In genomic region chr5:135388860-135389435, GRCh38 we compare ENCODE assay signal across 22 cellular contexts. TPM values are rescaled to one million over a fixed set of nuclear protein-coding genes. Genes with fewer than 3 reads are reported as not detected.
"Had no signal": no experiment of that assay in that cellular context is flagged by ENCODE, and none has a peak within 500 bp of the region (broad histone marks: within the 10 kb centered on the region; RNA-seq: fewer than 3 reads in every experiment).

No MANE protein-coding gene starts in this region.

- DNase-seq: activated CD4-positive, alpha-beta T cell treated with anti-CD3 and anti-CD28 coated beads, Interleukin-2, amount 10 ng/mL, durations not matched to agents 7 days and 5 days; activated CD8-positive, alpha-beta memory T cell treated with anti-CD3 and anti-CD28 coated beads for 24 hours; activated CD8-positive, alpha-beta memory T cell treated with anti-CD3 and anti-CD28 coated beads, Interleukin-2, amount 50 U/mL, for 48 hours; activated gamma-delta T cell treated with Interleukin-2 at 50 U/mL for 16 hours; activated naive CD8-positive, alpha-beta T cell treated with anti-CD3 and anti-CD28 coated beads, Interleukin-2, amount 10 ng/mL, durations not matched to agents 7 days and 5 days; amygdala; body of pancreas; central memory CD4-positive, alpha-beta T cell; colonic mucosa; gastrocnemius medialis; heart left ventricle; kidney glomerular epithelial cell; left ventricle myocardium superior; nephron progenitor cell; occipital lobe had no signal

- H3K27ac Mint-ChIP-seq: activated CD4-positive, alpha-beta T cell treated with anti-CD3 and anti-CD28 coated beads, Interleukin-2, amount 10 ng/mL, durations not matched to agents 7 days and 5 days; progenitor cell of endocrine pancreas; stimulated activated naive CD8-positive, alpha-beta T cell treated with anti-CD3 and anti-CD28 coated beads, Interleukin-15, Interleukin-2, amounts not matched to agents 100 ng/mL and 50 ng/mL, for 24 hours had no signal

- H3K27me3 Mint-ChIP-seq: activated CD4-positive, alpha-beta T cell treated with anti-CD3 and anti-CD28 coated beads, Interleukin-2, amount 10 ng/mL, durations not matched to agents 7 days and 5 days; activated naive CD8-positive, alpha-beta T cell treated with anti-CD3 and anti-CD28 coated beads, Interleukin-2, amount 10 ng/mL, durations not matched to agents 7 days and 5 days; progenitor cell of endocrine pancreas; stimulated activated naive CD8-positive, alpha-beta T cell treated with anti-CD3 and anti-CD28 coated beads, Interleukin-15, Interleukin-2, amounts not matched to agents 100 ng/mL and 50 ng/mL, for 24 hours had no signal

- H3K27ac ChIP-seq: body of pancreas, colonic mucosa, gastrocnemius medialis, vagina had no signal

- ATAC-seq: activated CD4-positive, CD25-positive, alpha-beta regulatory T cell treated with anti-CD3 and anti-CD28 coated beads, Interleukin-2, amount 50 U/mL, for 24 hours; body of pancreas; gastrocnemius medialis; heart left ventricle; left ventricle myocardium superior had no signal

- H3K9me3 Mint-ChIP-seq: activated CD4-positive, alpha-beta T cell treated with anti-CD3 and anti-CD28 coated beads, Interleukin-2, amount 10 ng/mL, durations not matched to agents 7 days and 5 days; activated naive CD8-positive, alpha-beta T cell treated with anti-CD3 and anti-CD28 coated beads, Interleukin-2, amount 10 ng/mL, durations not matched to agents 7 days and 5 days; nephron progenitor cell; stimulated activated naive CD8-positive, alpha-beta T cell treated with anti-CD3 and anti-CD28 coated beads, Interleukin-15, Interleukin-2, amounts not matched to agents 100 ng/mL and 50 ng/mL, for 24 hours had no signal

- H3K4me1 ChIP-seq: body of pancreas had no signal

- H3K27me3 ChIP-seq: body of pancreas, colonic mucosa, gastrocnemius medialis, heart left ventricle, tibial nerve, vagina had no signal

- H3K4me3 Mint-ChIP-seq: activated CD4-positive, alpha-beta T cell treated with anti-CD3 and anti-CD28 coated beads, Interleukin-2, amount 10 ng/mL, durations not matched to agents 7 days and 5 days; activated naive CD8-positive, alpha-beta T cell treated with anti-CD3 and anti-CD28 coated beads, Interleukin-2, amount 10 ng/mL, durations not matched to agents 7 days and 5 days; nephron progenitor cell; stimulated activated naive CD8-positive, alpha-beta T cell treated with anti-CD3 and anti-CD28 coated beads, Interleukin-15, Interleukin-2, amounts not matched to agents 100 ng/mL and 50 ng/mL, for 24 hours had no signal

- H3K4me3 ChIP-seq: body of pancreas, colonic mucosa, gastrocnemius medialis, heart left ventricle, tibial nerve, vagina had no signal

- H3K9me3 ChIP-seq: body of pancreas, colonic mucosa, gastrocnemius medialis, heart left ventricle, tibial nerve, vagina had no signal

RNA-seq across cellular contexts. Expression of gene DCANP1, which starts 58.2 kb away (rescaled TPM):
- total RNA-seq: activated CD4-positive, alpha-beta T cell treated with anti-CD3 and anti-CD28 coated beads, Interleukin-2, amount 10 ng/mL, durations not matched to agents 7 days and 5 days; activated naive CD8-positive, alpha-beta T cell treated with anti-CD3 and anti-CD28 coated beads, Interleukin-2, amount 10 ng/mL, durations not matched to agents 7 days and 5 days; colonic mucosa; gastrocnemius medialis; left ventricle myocardium superior; myocyte; occipital lobe; progenitor cell of endocrine pancreas; T-helper 1 cell treated with Interleukin-12 subunit alpha and Interleukin-12 subunit beta and Interleukin-4 antibody, amounts not matched to agents 30 ng/mL and 1 ng/mL, for 36 hours; tibial nerve; vagina had no signal
- polyA plus RNA-seq: heart left ventricle had no signal
